Comparison of ENCODE assay signal across 16 cellular contexts in the genomic region with DNA sequence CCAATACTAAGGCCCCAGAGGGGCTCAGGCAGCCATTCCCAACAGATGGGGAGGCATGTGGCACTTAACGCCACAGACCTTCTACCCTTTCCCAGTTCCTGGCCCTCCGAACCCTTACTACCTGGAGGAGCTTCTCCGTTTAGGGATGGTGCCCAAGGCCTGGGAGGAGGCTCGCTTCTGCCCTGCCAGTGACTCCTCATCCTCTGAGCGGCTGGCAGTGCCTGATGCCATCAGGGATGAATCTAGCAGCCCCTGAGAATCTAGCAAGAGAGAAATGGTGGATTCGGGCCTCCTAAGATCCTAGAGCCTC. TPM values are rescaled to one million over a fixed set of nuclear protein-coding genes. Genes with fewer than 3 reads are reported as not detected.
DNase-seq lines count a peak whose midpoint lies in the region; ATAC-seq and TF ChIP-seq lines count a peak whose summit lies in the region.
"Had no signal": no experiment of that assay in that cellular context is flagged by ENCODE, and none has a peak within 500 bp of the region (broad histone marks: within the 10 kb centered on the region; RNA-seq: fewer than 3 reads in every experiment).

No MANE protein-coding gene starts in this region.

- peaks cover 15% of the 10 kb centered on the region for H3K79me1 ChIP-seq in mesendoderm (ENCODE audit: low read length)

- no peak overlapping the region for H3K23ac ChIP-seq in mesendoderm (ENCODE audit: low read length)

- H3K9me3 Mint-ChIP-seq in activated naive CD8-positive, alpha-beta T cell treated with anti-CD3 and anti-CD28 coated beads, Interleukin-2, amount 10 ng/mL, durations not matched to agents 7 days and 5 days: no peaks in the 10 kb centered on the region
- no peaks in the 10 kb centered on the region for H3K9me3 Mint-ChIP-seq in activated naive CD8-positive, alpha-beta T cell treated with anti-CD3 and anti-CD28 coated beads, Interleukin-2, amount 50 U/mL, for 24 hours
- H3K9me3 Mint-ChIP-seq in effector memory CD8-positive, alpha-beta T cell: no peaks in the 10 kb centered on the region
- H3K9me3 Mint-ChIP-seq: activated T-helper 2 cell treated with anti-CD3 and anti-CD28 coated beads, Interferon-gamma antibody, Interleukin-2, Interleukin-4, amounts not matched to agents 10 μg/mL and 5 μg/mL and 100 μg/mL, durations not matched to agents 14 hours and 24 hours and 36 hours had no signal

- WGBS in psoas muscle, 3 donors: 92 to 95% (median 94%) methylated on average over 6 of the region's 6 CpGs
- no CpG with 5 or more reads among the region's 6 CpGs for whole genome bisulfite sequencing in mesendoderm (ENCODE audit: extremely low coverage, insufficient coverage, low lambda C conversion rate)

- no peak overlapping the region for H3K4ac ChIP-seq in mesendoderm (ENCODE audit: low read depth, low read length)

- H3K9ac ChIP-seq in Loucy (ENCODE audit: low read depth, low read length, poor library complexity, severe bottlenecking): peak overlapping the region; percentile 97
- no peak overlapping the region for H3K9ac ChIP-seq in mesendoderm (ENCODE audit: low read length)

- intact Hi-C loops in psoas muscle (cut with DNase I): loop anchor here in 1 of 2 donors (1.0 to 5.0 kb wide), 2 partner anchors 56 to 201 kb away; a partner anchor contains a TSS

- H4K20me1 ChIP-seq in Loucy (ENCODE audit: insufficient read depth, low read length, poor library complexity, severe bottlenecking): peaks cover 24% of the 10 kb centered on the region

- H3K4me1 Mint-ChIP-seq in activated naive CD8-positive, alpha-beta T cell treated with anti-CD3 and anti-CD28 coated beads, Interleukin-2, amount 10 ng/mL, durations not matched to agents 7 days and 5 days: peaks cover 53% of the 10 kb centered on the region
- H3K4me1 Mint-ChIP-seq in activated naive CD8-positive, alpha-beta T cell treated with anti-CD3 and anti-CD28 coated beads, Interleukin-2, amount 50 U/mL, for 24 hours: peaks cover 68% of the 10 kb centered on the region
- H3K4me1 Mint-ChIP-seq in effector memory CD8-positive, alpha-beta T cell (ENCODE audit: low read depth in 2 of 2): peaks cover 37 to 44% of the 10 kb centered on the region in 2 donors

- POLR2A ChIA-PET in activated naive CD8-positive, alpha-beta T cell treated with anti-CD3 and anti-CD28 coated beads, Interleukin-2, amount 10 ng/mL, durations not matched to agents 7 days and 5 days (lab: Charles Lee): interaction anchor here (0.6 to 1.7 kb wide), 2 partner anchors 85 to 176 kb away, joined by 3 to 4 read pairs; a partner anchor contains a TSS

- H3K27ac ChIP-seq in psoas muscle: peak overlapping the region; percentile 97
- no peak overlapping the region for H3K27ac ChIP-seq in mesendoderm (ENCODE audit: low read depth, low read length)
- H3K27ac ChIP-seq: ascending aorta had no signal

- TF ChIP-seq CTCF in Loucy (conservative IDR thresholded peaks at IDR 0.05; ENCODE audit: low read length): no peak
- TF ChIP-seq CTCF in psoas muscle (IDR thresholded peaks at IDR 0.05): no peak

- H2BK5ac ChIP-seq in mesendoderm (ENCODE audit: low read length): no peak overlapping the region

- no peak for DNase-seq in activated naive CD8-positive, alpha-beta T cell treated with anti-CD3 and anti-CD28 coated beads, Interleukin-2, amount 10 ng/mL, durations not matched to agents 7 days and 5 days
- DNase-seq in activated naive CD8-positive, alpha-beta T cell treated with anti-CD3 and anti-CD28 coated beads, Interleukin-2, amount 50 U/mL, for 24 hours: no peak
- no peak for DNase-seq in effector memory CD8-positive, alpha-beta T cell
- DNase-seq in psoas muscle (no peak), superior temporal gyrus (ENCODE audit: extremely low spot score) (no peak), mesendoderm (no peak)
- DNase-seq: activated CD4-positive, alpha-beta T cell treated with anti-CD3 and anti-CD28 coated beads, Interleukin-2, amount 50 U/mL, for 48 hours; H9; NCI-H1436 treated with DMSO at 0.1 percent for 48 hours; NCI-H2227 treated with DMSO at 0.1 percent for 48 hours; stimulated activated CD4-positive, alpha-beta T cell treated with anti-CD3 and anti-CD28 coated beads, Interleukin-2, amount 100 ng/mL, for 24 hours had no signal

- no peak for TF ChIP-seq POLR2A in GM18505 (IDR thresholded peaks at IDR 0.05; ENCODE audit: borderline replicate concordance, extremely low read depth, insufficient read depth, insufficient read length)

- peak overlapping the region; percentile 100 for H3K4me2 ChIP-seq in Loucy (ENCODE audit: low read depth, low read length, poor library complexity, severe bottlenecking)
- no peak overlapping the region for H3K4me2 ChIP-seq in mesendoderm (ENCODE audit: low read length)

- peaks cover 55% of the 10 kb centered on the region for H3K79me2 ChIP-seq in Loucy (ENCODE audit: insufficient read depth, low read length)
- H3K79me2 ChIP-seq in mesendoderm (ENCODE audit: control insufficient read depth, insufficient read depth, low read length): peaks cover 13% of the 10 kb centered on the region

- H3K9me2 ChIP-seq in Loucy (replicated peaks; ENCODE audit: low read depth, low read length): no peaks in the 10 kb centered on the region

- no peaks in the 10 kb centered on the region for H3F3A ChIP-seq in Loucy (ENCODE audit: low read depth)

- no peaks in the 10 kb centered on the region for H3K27me3 Mint-ChIP-seq in activated naive CD8-positive, alpha-beta T cell treated with anti-CD3 and anti-CD28 coated beads, Interleukin-2, amount 10 ng/mL, durations not matched to agents 7 days and 5 days
- peaks cover 3% of the 10 kb centered on the region for H3K27me3 Mint-ChIP-seq in activated naive CD8-positive, alpha-beta T cell treated with anti-CD3 and anti-CD28 coated beads, Interleukin-2, amount 50 U/mL, for 24 hours
- no peaks in the 10 kb centered on the region for H3K27me3 Mint-ChIP-seq in effector memory CD8-positive, alpha-beta T cell

- no peak overlapping the region for H2BK120ac ChIP-seq in mesendoderm (ENCODE audit: low read depth, low read length)

- H2AK5ac ChIP-seq in mesendoderm (ENCODE audit: low read length): no peak overlapping the region

- H2BK15ac ChIP-seq in mesendoderm (replicated peaks; ENCODE audit: low read depth): no peak overlapping the region

- H3K18ac ChIP-seq in mesendoderm (ENCODE audit: low read length): no peak overlapping the region

- H4K8ac ChIP-seq in mesendoderm (ENCODE audit: low read depth, low read length): no peak overlapping the region

- no peaks in the 10 kb centered on the region for H3K27me3 ChIP-seq in Loucy (ENCODE audit: insufficient read depth, low read length, poor library complexity, severe bottlenecking)
- no peaks in the 10 kb centered on the region for H3K27me3 ChIP-seq in psoas muscle (ENCODE audit: insufficient read depth in 3 of 3, low read length in 2 of 3)
- H3K27me3 ChIP-seq in mesendoderm (ENCODE audit: insufficient read depth, low read length, poor library complexity): no peaks in the 10 kb centered on the region
- H3K27me3 ChIP-seq: ascending aorta had no signal

- H3K36me3 Mint-ChIP-seq in activated naive CD8-positive, alpha-beta T cell treated with anti-CD3 and anti-CD28 coated beads, Interleukin-2, amount 10 ng/mL, durations not matched to agents 7 days and 5 days: peaks cover 14% of the 10 kb centered on the region
- H3K36me3 Mint-ChIP-seq in activated naive CD8-positive, alpha-beta T cell treated with anti-CD3 and anti-CD28 coated beads, Interleukin-2, amount 50 U/mL, for 24 hours (ENCODE audit: low read depth): peaks cover 29% of the 10 kb centered on the region
- H3K36me3 Mint-ChIP-seq in effector memory CD8-positive, alpha-beta T cell (ENCODE audit: insufficient read depth): peaks cover 49% of the 10 kb centered on the region

- H2AFZ ChIP-seq in Loucy (ENCODE audit: low read length): no peak overlapping the region

- H3K36me3 ChIP-seq in Loucy (ENCODE audit: insufficient read depth, low read length): peaks cover 21% of the 10 kb centered on the region
- H3K36me3 ChIP-seq in psoas muscle (ENCODE audit: insufficient read depth in 1 of 2, low read depth in 1 of 2): peaks cover 8 to 37% of the 10 kb centered on the region in 2 donors
- peaks cover 4% of the 10 kb centered on the region for H3K36me3 ChIP-seq in mesendoderm (ENCODE audit: control insufficient read depth, insufficient read depth, low read length)

- no peak for ATAC-seq in activated naive CD8-positive, alpha-beta T cell treated with anti-CD3 and anti-CD28 coated beads, Interleukin-2, amount 10 ng/mL, durations not matched to agents 7 days and 5 days (ENCODE audit: low read depth)
- ATAC-seq in activated naive CD8-positive, alpha-beta T cell treated with anti-CD3 and anti-CD28 coated beads, Interleukin-2, amount 50 U/mL, for 24 hours: no peak
- ATAC-seq in effector memory CD8-positive, alpha-beta T cell (replicated peaks): no peak
- ATAC-seq in psoas muscle: no peak
- no peak for ATAC-seq in GM18505 (IDR thresholded peaks at IDR 0.05; ENCODE audit: unreplicated experiment)

- H3K4me3 Mint-ChIP-seq in activated naive CD8-positive, alpha-beta T cell treated with anti-CD3 and anti-CD28 coated beads, Interleukin-2, amount 10 ng/mL, durations not matched to agents 7 days and 5 days: peak overlapping the region; percentile 63
- no peak overlapping the region for H3K4me3 Mint-ChIP-seq in activated naive CD8-positive, alpha-beta T cell treated with anti-CD3 and anti-CD28 coated beads, Interleukin-2, amount 50 U/mL, for 24 hours
- peak overlapping the region; percentile 18 to 55 for H3K4me3 Mint-ChIP-seq in effector memory CD8-positive, alpha-beta T cell

- H3K4me1 ChIP-seq in Loucy (ENCODE audit: insufficient read depth, low read length, poor library complexity, severe bottlenecking) (peaks cover 52% of the 10 kb centered on the region), psoas muscle (peaks cover 40% of the 10 kb centered on the region), mesendoderm (ENCODE audit: control insufficient read depth, low read depth, low read length) (peaks cover 4% of the 10 kb centered on the region)

- H3K27ac Mint-ChIP-seq in activated naive CD8-positive, alpha-beta T cell treated with anti-CD3 and anti-CD28 coated beads, Interleukin-2, amount 10 ng/mL, durations not matched to agents 7 days and 5 days: peak overlapping the region; percentile 80
- no peak overlapping the region for H3K27ac Mint-ChIP-seq in activated naive CD8-positive, alpha-beta T cell treated with anti-CD3 and anti-CD28 coated beads, Interleukin-2, amount 50 U/mL, for 24 hours
- peak overlapping the region; percentile 35 to 67 for H3K27ac Mint-ChIP-seq in effector memory CD8-positive, alpha-beta T cell
- H3K27ac Mint-ChIP-seq: activated T-helper 2 cell treated with anti-CD3 and anti-CD28 coated beads, Interferon-gamma antibody, Interleukin-2, Interleukin-4, amounts not matched to agents 10 μg/mL and 5 μg/mL and 100 μg/mL, durations not matched to agents 14 hours and 24 hours and 36 hours had no signal

- H4K5ac ChIP-seq in mesendoderm (ENCODE audit: low read length): no peak overlapping the region

- H3K56ac ChIP-seq in mesendoderm (ENCODE audit: low read length): no peak overlapping the region

- peak overlapping the region; percentile 100 for H3K4me3 ChIP-seq in Loucy (ENCODE audit: low read length, poor library complexity, severe bottlenecking)
- H3K4me3 ChIP-seq in psoas muscle: peak overlapping the region; percentile 99
- no peak overlapping the region for H3K4me3 ChIP-seq in mesendoderm (ENCODE audit: low read length)

- H3K9me3 ChIP-seq in Loucy (ENCODE audit: insufficient read depth, low read depth, low read length): no peaks in the 10 kb centered on the region
- no peaks in the 10 kb centered on the region for H3K9me3 ChIP-seq in psoas muscle
- H3K9me3 ChIP-seq: ascending aorta had no signal

RNA-seq across cellular contexts. Expression of a gene that starts 2.0 kb away (rescaled TPM):
- total RNA-seq in activated naive CD8-positive, alpha-beta T cell treated with anti-CD3 and anti-CD28 coated beads, Interleukin-2, amount 10 ng/mL, durations not matched to agents 7 days and 5 days: 10 to 100 TPM; 83.8 to 83.9 TPM
- 10 to 100 TPM; 39.1 to 82.3 (median 55.1) TPM for total RNA-seq in psoas muscle
- 10 to 100 TPM; 24.3 to 54.9 (median 31.9) TPM for polyA plus RNA-seq in psoas muscle
- polyA plus RNA-seq in mesendoderm (2013, experiment 1 of 2): 69.8 TPM
- polyA plus RNA-seq in mesendoderm (2013, experiment 2 of 2): 68.8 TPM

RNA-seq across cellular contexts. Expression of a gene that starts 27.1 kb away (rescaled TPM):
- total RNA-seq in activated naive CD8-positive, alpha-beta T cell treated with anti-CD3 and anti-CD28 coated beads, Interleukin-2, amount 10 ng/mL, durations not matched to agents 7 days and 5 days: 1 to 10 TPM; 5.4 to 5.8 TPM
- under 1 TPM in 2 of 4 donors, not detected in 2; 0.04 to 0.32 TPM for total RNA-seq in psoas muscle
- under 1 TPM in 2 of 3 donors, not detected in 1; 0.04 to 0.07 TPM for polyA plus RNA-seq in psoas muscle
- 0.07 TPM for polyA plus RNA-seq in mesendoderm (2013, experiment 1 of 2)
- polyA plus RNA-seq in mesendoderm (2013, experiment 2 of 2): 0.06 TPM
- total RNA-seq: ascending aorta, MCF 10A had no signal

RNA-seq across cellular contexts. Expression of a gene that starts 39.5 kb away (rescaled TPM):
- under 1 TPM; 0.11 to 0.20 TPM for total RNA-seq in activated naive CD8-positive, alpha-beta T cell treated with anti-CD3 and anti-CD28 coated beads, Interleukin-2, amount 10 ng/mL, durations not matched to agents 7 days and 5 days
- under 1 TPM; 0.44 to 0.63 (median 0.46) TPM for total RNA-seq in psoas muscle
- under 1 TPM; 0.04 to 1.00 (median 0.23) TPM for polyA plus RNA-seq in psoas muscle
- 0.08 TPM for polyA plus RNA-seq in mesendoderm (2013, experiment 1 of 2)
- 0.06 TPM for polyA plus RNA-seq in mesendoderm (2013, experiment 2 of 2)
- total RNA-seq: ascending aorta had no signal

RNA-seq across cellular contexts. Expression of a gene that starts 57.5 kb away (rescaled TPM):
- total RNA-seq in activated naive CD8-positive, alpha-beta T cell treated with anti-CD3 and anti-CD28 coated beads, Interleukin-2, amount 10 ng/mL, durations not matched to agents 7 days and 5 days: 10 to 100 TPM; 16.5 to 18.0 TPM
- 10 to 100 TPM; 24.5 to 26.1 (median 25.3) TPM for total RNA-seq in psoas muscle
- polyA plus RNA-seq in psoas muscle: 10 to 100 TPM; 10.1 to 18.8 (median 15.7) TPM
- polyA plus RNA-seq in mesendoderm (2013, experiment 1 of 2): 4.3 TPM
- polyA plus RNA-seq in mesendoderm (2013, experiment 2 of 2): 4.5 TPM

Comparison
In these comparisons a context has a peak if more than half of its experiments do, and no peak if none do; other contexts are left out.
1. RNA of a gene that starts 27.1 kb away (total RNA-seq): 5.4 to 5.8 TPM in activated naive CD8-positive, alpha-beta T cell treated with anti-CD3 and anti-CD28 coated beads, Interleukin-2, amount 10 ng/mL, durations not matched to agents 7 days and 5 days; 0.04 to 0.32 TPM in psoas muscle; every median in the first group is over 4 times any median in the second.